Comparison of ENCODE assay signal across 15 cellular contexts in genomic region chr1:48450505-48450904, GRCh38. TPM values are rescaled to one million over a fixed set of nuclear protein-coding genes. Genes with fewer than 3 reads are reported as not detected.
A peak's percentile ranks its signal among the peaks of the same experiment; 100 is the strongest.
DNase-seq lines count a peak whose midpoint lies in the region; ATAC-seq and TF ChIP-seq lines count a peak whose summit lies in the region.
"Had no signal": no experiment of that assay in that cellular context is flagged by ENCODE, and none has a peak within 500 bp of the region (broad histone marks: within the 10 kb centered on the region; RNA-seq: fewer than 3 reads in every experiment).

No MANE protein-coding gene starts in this region.

- no peaks in the 10 kb centered on the region for H3K36me3 Mint-ChIP-seq in T-helper 2 cell treated with Interferon-gamma antibody and Interleukin-4, amounts not matched to agents 5 μg/mL and 100 μg/mL, for 36 hours (ENCODE audit: low read depth)

- H3K4me3 ChIP-seq in fibroblast of lung (replicated peaks in 1 of 4; ENCODE audit: control extremely low read depth in 1 of 4, insufficient read depth in 1 of 4, low read depth in 3 of 4, low read length in 4 of 4) (no peak overlapping the region), retinal pigment epithelial cell (ENCODE audit: low read length) (no peak overlapping the region)
- H3K4me3 ChIP-seq: skin epidermis, testis had no signal

- H3K4me3 Mint-ChIP-seq in T-helper 2 cell treated with Interferon-gamma antibody and Interleukin-4, amounts not matched to agents 5 μg/mL and 100 μg/mL, for 36 hours = no peak overlapping the region
- H3K4me3 Mint-ChIP-seq: activated naive CD4-positive, alpha-beta T cell treated with anti-CD3 and anti-CD28 coated beads, Interleukin-2, amount 50 U/mL, for 24 hours; dendritic cell treated with granulocyte-macrophage colony-stimulating factor and Interleukin-4, amounts not matched to agents 40 ng/mL and 50 ng/mL, for 4 days; nephron progenitor cell had no signal

- H3K27me3 Mint-ChIP-seq in T-helper 2 cell treated with Interferon-gamma antibody and Interleukin-4, amounts not matched to agents 5 μg/mL and 100 μg/mL, for 36 hours (ENCODE audit: low read depth) = no peaks in the 10 kb centered on the region
- H3K27me3 Mint-ChIP-seq: activated naive CD4-positive, alpha-beta T cell treated with anti-CD3 and anti-CD28 coated beads, Interleukin-2, amount 50 U/mL, for 24 hours; dendritic cell treated with granulocyte-macrophage colony-stimulating factor and Interleukin-4, amounts not matched to agents 40 ng/mL and 50 ng/mL, for 4 days had no signal

- no peaks in the 10 kb centered on the region for H4K20me1 ChIP-seq in fibroblast of lung (ENCODE audit: control insufficient read depth, extremely low read depth, insufficient read depth, low read length)

- no peaks in the 10 kb centered on the region for H3K27me3 ChIP-seq in fibroblast of lung (ENCODE audit: control insufficient read depth, insufficient read depth, low read length)
- H3K27me3 ChIP-seq: testis had no signal

- H3K4me2 ChIP-seq in fibroblast of lung (ENCODE audit: extremely low read depth, insufficient read depth, low read length) = no peak overlapping the region

- no peaks in the 10 kb centered on the region for H3K79me2 ChIP-seq in fibroblast of lung (ENCODE audit: control insufficient read depth, insufficient read depth, low read length)

- no peak overlapping the region for H2AFZ ChIP-seq in fibroblast of lung (ENCODE audit: low read length)

- DNase-seq in GM10266 (ENCODE audit: extremely low spot score) = no peak
- peak; percentile 15 for DNase-seq in RKO (ENCODE audit: low spot score)
- DNase-seq in fibroblast of lung (ENCODE audit: low read depth in 2 of 2) = peak in 1 of 2 donors; percentile 23
- DNase-seq in retinal pigment epithelial cell (ENCODE audit: low read depth) = no peak
- no peak for DNase-seq in T-helper 2 cell treated with Interferon-gamma antibody and Interleukin-4, amounts not matched to agents 5 μg/mL and 100 μg/mL, for 36 hours (ENCODE audit: low spot score)
- DNase-seq in NCI-H1105 treated with DMSO at 0.1 percent for 48 hours (lab: John Stamatoyannopoulos, UW) = no peak
- DNase-seq: left colon, NCI-H226, nephron progenitor cell, Right ventricle myocardium superior, testis had no signal

- H3K27ac Mint-ChIP-seq in T-helper 2 cell treated with Interferon-gamma antibody and Interleukin-4, amounts not matched to agents 5 μg/mL and 100 μg/mL, for 36 hours = no peak overlapping the region
- H3K27ac Mint-ChIP-seq: activated naive CD4-positive, alpha-beta T cell treated with anti-CD3 and anti-CD28 coated beads, Interleukin-2, amount 50 U/mL, for 24 hours; dendritic cell treated with granulocyte-macrophage colony-stimulating factor and Interleukin-4, amounts not matched to agents 40 ng/mL and 50 ng/mL, for 4 days; nephron progenitor cell had no signal

- peak; percentile 11 for TF ChIP-seq CTCF in GM10266 (IDR thresholded peaks at IDR 0.05; ENCODE audit: control insufficient read depth, insufficient read depth, low read depth, missing control alignments)
- peak; percentile 12 to 39 for TF ChIP-seq CTCF in fibroblast of lung (conservative IDR thresholded peaks at IDR 0.05 in 1 of 2, IDR thresholded peaks at IDR 0.05 in 1 of 2; ENCODE audit: low read depth in 1 of 2, low read length in 2 of 2)
- peak; percentile 46 for TF ChIP-seq CTCF in retinal pigment epithelial cell (conservative IDR thresholded peaks at IDR 0.05; ENCODE audit: low read depth, low read length)

- no peaks in the 10 kb centered on the region for H3K9me3 ChIP-seq in fibroblast of lung (ENCODE audit: control insufficient read depth, insufficient read depth, low read depth, low read length)
- H3K9me3 ChIP-seq: testis had no signal

- H3K9ac ChIP-seq in fibroblast of lung (ENCODE audit: insufficient read depth, low read length) = no peak overlapping the region

- no peaks in the 10 kb centered on the region for H3K4me1 Mint-ChIP-seq in T-helper 2 cell treated with Interferon-gamma antibody and Interleukin-4, amounts not matched to agents 5 μg/mL and 100 μg/mL, for 36 hours (ENCODE audit: low read depth)
- H3K4me1 Mint-ChIP-seq: activated naive CD4-positive, alpha-beta T cell treated with anti-CD3 and anti-CD28 coated beads, Interleukin-2, amount 50 U/mL, for 24 hours; nephron progenitor cell had no signal

- no peak for ATAC-seq in HG02852 (IDR thresholded peaks at IDR 0.05; ENCODE audit: unreplicated experiment)
- ATAC-seq: left colon had no signal

- H3K36me3 ChIP-seq in fibroblast of lung (ENCODE audit: control insufficient read depth, insufficient read depth, low read length) = no peaks in the 10 kb centered on the region

- H3K4me1 ChIP-seq in fibroblast of lung (ENCODE audit: control insufficient read depth, extremely low read depth, insufficient read depth, low read length) = no peaks in the 10 kb centered on the region
- H3K4me1 ChIP-seq: testis had no signal

- no peak overlapping the region for H3K27ac ChIP-seq in fibroblast of lung (ENCODE audit: insufficient read depth, low read length)
- H3K27ac ChIP-seq: skin epidermis, testis had no signal

- no peaks in the 10 kb centered on the region for H3K9me3 Mint-ChIP-seq in T-helper 2 cell treated with Interferon-gamma antibody and Interleukin-4, amounts not matched to agents 5 μg/mL and 100 μg/mL, for 36 hours
- H3K9me3 Mint-ChIP-seq: activated naive CD4-positive, alpha-beta T cell treated with anti-CD3 and anti-CD28 coated beads, Interleukin-2, amount 50 U/mL, for 24 hours; dendritic cell treated with granulocyte-macrophage colony-stimulating factor and Interleukin-4, amounts not matched to agents 40 ng/mL and 50 ng/mL, for 4 days; nephron progenitor cell had no signal

RNA-seq across cellular contexts. Expression of gene SPATA6, which starts 21.5 kb away (rescaled TPM):
- total RNA-seq in fibroblast of lung = 7.4 and 8.9 TPM in 2 replicates
- polyA plus RNA-seq in fibroblast of lung = 5.5 and 6.8 TPM in 2 replicates
- polyA plus RNA-seq in fibroblast of lung (2012) = 5.3 and 5.4 TPM in 2 replicates
- polyA minus RNA-seq in fibroblast of lung (ENCODE audit: low replicate concordance) = 0.27 and 4.2 TPM in 2 replicates
